Comparison of ENCODE assay signal across 1 cellular context in genomic region chr2:99771691-99772333, GRCh38.
TF ChIP-seq lines count a peak whose summit lies in the region.

No MANE protein-coding gene starts in this region.

TF ChIP-seq in K562, 482 proteins besides CTCF, POLR2A, EP300 and RAD21 (continues in another document):
- TF ChIP-seq ZNF592 (IDR thresholded peaks at IDR 0.05) = peak; percentile 44; the same call in 1 of the 2 replicates
- peak; percentile 77; the same call in 1 of the 2 replicates for TF ChIP-seq LCOR (CRISPR knock-in tag; IDR thresholded peaks at IDR 0.05)
- TF ChIP-seq NUFIP1 (IDR thresholded peaks at IDR 0.05; ENCODE audit: partially characterized antibody) = no peak
- TF ChIP-seq, protein P1, sequence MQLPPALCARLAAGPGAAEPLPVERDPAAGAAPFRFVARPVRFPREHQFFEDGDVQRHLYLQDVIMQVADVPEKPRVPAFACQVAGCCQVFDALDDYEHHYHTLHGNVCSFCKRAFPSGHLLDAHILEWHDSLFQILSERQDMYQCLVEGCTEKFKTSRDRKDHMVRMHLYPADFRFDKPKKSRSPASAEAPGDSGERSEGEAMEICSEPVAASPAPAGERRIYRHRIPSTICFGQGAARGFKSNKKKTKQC (CRISPR knock-in tag; IDR thresholded peaks at IDR 0.05) = no peak
- TF ChIP-seq CREB1 (IDR thresholded peaks at IDR 0.05) = peak; percentile 42; the same call in 1 of the 2 replicates
- peak; percentile 50; the same call in 1 of the 2 replicates for TF ChIP-seq CREB1 (CRISPR knock-in tag; IDR thresholded peaks at IDR 0.05)
- no peak for TF ChIP-seq ZNF124 (CRISPR knock-in tag; IDR thresholded peaks at IDR 0.05)
- no peak for TF ChIP-seq UBTF (IDR thresholded peaks at IDR 0.05; ENCODE audit: borderline replicate concordance in 1 of 2, low read depth in 2 of 2, low read length in 2 of 2)
- no peak for TF ChIP-seq NR1H2 (CRISPR knock-in tag; IDR thresholded peaks at IDR 0.05)
- TF ChIP-seq MECOM (CRISPR knock-in tag; IDR thresholded peaks at IDR 0.05) = peak; percentile 57; the same call in 1 of the 2 replicates
- peak; percentile 39; the same call in 1 of the 2 replicates for TF ChIP-seq HSF4 (CRISPR knock-in tag; IDR thresholded peaks at IDR 0.05; ENCODE audit: borderline replicate concordance)
- peak; percentile 100 for TF ChIP-seq MEIS2 (IDR thresholded peaks at IDR 0.05; ENCODE audit: partially characterized antibody)
- peak; percentile 96 for TF ChIP-seq TEAD4 (IDR thresholded peaks at IDR 0.05; ENCODE audit: low read length)
- TF ChIP-seq TEAD4 (CRISPR knock-in tag; IDR thresholded peaks at IDR 0.05; ENCODE audit: borderline replicate concordance) = no peak
- peak; percentile 95 for TF ChIP-seq PML (IDR thresholded peaks at IDR 0.05; ENCODE audit: low read length)
- peak; percentile 95 for TF ChIP-seq TAL1 (IDR thresholded peaks at IDR 0.05)
- TF ChIP-seq ZNF175 (CRISPR knock-in tag; IDR thresholded peaks at IDR 0.05; ENCODE audit: low read depth) = peak; percentile 92
- TF ChIP-seq, protein P2, sequence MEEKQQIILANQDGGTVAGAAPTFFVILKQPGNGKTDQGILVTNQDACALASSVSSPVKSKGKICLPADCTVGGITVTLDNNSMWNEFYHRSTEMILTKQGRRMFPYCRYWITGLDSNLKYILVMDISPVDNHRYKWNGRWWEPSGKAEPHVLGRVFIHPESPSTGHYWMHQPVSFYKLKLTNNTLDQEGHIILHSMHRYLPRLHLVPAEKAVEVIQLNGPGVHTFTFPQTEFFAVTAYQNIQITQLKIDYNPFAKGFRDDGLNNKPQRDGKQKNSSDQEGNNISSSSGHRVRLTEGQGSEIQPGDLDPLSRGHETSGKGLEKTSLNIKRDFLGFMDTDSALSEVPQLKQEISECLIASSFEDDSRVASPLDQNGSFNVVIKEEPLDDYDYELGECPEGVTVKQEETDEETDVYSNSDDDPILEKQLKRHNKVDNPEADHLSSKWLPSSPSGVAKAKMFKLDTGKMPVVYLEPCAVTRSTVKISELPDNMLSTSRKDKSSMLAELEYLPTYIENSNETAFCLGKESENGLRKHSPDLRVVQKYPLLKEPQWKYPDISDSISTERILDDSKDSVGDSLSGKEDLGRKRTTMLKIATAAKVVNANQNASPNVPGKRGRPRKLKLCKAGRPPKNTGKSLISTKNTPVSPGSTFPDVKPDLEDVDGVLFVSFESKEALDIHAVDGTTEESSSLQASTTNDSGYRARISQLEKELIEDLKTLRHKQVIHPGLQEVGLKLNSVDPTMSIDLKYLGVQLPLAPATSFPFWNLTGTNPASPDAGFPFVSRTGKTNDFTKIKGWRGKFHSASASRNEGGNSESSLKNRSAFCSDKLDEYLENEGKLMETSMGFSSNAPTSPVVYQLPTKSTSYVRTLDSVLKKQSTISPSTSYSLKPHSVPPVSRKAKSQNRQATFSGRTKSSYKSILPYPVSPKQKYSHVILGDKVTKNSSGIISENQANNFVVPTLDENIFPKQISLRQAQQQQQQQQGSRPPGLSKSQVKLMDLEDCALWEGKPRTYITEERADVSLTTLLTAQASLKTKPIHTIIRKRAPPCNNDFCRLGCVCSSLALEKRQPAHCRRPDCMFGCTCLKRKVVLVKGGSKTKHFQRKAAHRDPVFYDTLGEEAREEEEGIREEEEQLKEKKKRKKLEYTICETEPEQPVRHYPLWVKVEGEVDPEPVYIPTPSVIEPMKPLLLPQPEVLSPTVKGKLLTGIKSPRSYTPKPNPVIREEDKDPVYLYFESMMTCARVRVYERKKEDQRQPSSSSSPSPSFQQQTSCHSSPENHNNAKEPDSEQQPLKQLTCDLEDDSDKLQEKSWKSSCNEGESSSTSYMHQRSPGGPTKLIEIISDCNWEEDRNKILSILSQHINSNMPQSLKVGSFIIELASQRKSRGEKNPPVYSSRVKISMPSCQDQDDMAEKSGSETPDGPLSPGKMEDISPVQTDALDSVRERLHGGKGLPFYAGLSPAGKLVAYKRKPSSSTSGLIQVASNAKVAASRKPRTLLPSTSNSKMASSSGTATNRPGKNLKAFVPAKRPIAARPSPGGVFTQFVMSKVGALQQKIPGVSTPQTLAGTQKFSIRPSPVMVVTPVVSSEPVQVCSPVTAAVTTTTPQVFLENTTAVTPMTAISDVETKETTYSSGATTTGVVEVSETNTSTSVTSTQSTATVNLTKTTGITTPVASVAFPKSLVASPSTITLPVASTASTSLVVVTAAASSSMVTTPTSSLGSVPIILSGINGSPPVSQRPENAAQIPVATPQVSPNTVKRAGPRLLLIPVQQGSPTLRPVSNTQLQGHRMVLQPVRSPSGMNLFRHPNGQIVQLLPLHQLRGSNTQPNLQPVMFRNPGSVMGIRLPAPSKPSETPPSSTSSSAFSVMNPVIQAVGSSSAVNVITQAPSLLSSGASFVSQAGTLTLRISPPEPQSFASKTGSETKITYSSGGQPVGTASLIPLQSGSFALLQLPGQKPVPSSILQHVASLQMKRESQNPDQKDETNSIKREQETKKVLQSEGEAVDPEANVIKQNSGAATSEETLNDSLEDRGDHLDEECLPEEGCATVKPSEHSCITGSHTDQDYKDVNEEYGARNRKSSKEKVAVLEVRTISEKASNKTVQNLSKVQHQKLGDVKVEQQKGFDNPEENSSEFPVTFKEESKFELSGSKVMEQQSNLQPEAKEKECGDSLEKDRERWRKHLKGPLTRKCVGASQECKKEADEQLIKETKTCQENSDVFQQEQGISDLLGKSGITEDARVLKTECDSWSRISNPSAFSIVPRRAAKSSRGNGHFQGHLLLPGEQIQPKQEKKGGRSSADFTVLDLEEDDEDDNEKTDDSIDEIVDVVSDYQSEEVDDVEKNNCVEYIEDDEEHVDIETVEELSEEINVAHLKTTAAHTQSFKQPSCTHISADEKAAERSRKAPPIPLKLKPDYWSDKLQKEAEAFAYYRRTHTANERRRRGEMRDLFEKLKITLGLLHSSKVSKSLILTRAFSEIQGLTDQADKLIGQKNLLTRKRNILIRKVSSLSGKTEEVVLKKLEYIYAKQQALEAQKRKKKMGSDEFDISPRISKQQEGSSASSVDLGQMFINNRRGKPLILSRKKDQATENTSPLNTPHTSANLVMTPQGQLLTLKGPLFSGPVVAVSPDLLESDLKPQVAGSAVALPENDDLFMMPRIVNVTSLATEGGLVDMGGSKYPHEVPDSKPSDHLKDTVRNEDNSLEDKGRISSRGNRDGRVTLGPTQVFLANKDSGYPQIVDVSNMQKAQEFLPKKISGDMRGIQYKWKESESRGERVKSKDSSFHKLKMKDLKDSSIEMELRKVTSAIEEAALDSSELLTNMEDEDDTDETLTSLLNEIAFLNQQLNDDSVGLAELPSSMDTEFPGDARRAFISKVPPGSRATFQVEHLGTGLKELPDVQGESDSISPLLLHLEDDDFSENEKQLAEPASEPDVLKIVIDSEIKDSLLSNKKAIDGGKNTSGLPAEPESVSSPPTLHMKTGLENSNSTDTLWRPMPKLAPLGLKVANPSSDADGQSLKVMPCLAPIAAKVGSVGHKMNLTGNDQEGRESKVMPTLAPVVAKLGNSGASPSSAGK (IDR thresholded peaks at IDR 0.05) = peak; percentile 91
- TF ChIP-seq ZNF766 (CRISPR knock-in tag; conservative IDR thresholded peaks at IDR 0.05) = peak; percentile 72; the same call in 1 of the 2 replicates
- TF ChIP-seq, protein P3, sequence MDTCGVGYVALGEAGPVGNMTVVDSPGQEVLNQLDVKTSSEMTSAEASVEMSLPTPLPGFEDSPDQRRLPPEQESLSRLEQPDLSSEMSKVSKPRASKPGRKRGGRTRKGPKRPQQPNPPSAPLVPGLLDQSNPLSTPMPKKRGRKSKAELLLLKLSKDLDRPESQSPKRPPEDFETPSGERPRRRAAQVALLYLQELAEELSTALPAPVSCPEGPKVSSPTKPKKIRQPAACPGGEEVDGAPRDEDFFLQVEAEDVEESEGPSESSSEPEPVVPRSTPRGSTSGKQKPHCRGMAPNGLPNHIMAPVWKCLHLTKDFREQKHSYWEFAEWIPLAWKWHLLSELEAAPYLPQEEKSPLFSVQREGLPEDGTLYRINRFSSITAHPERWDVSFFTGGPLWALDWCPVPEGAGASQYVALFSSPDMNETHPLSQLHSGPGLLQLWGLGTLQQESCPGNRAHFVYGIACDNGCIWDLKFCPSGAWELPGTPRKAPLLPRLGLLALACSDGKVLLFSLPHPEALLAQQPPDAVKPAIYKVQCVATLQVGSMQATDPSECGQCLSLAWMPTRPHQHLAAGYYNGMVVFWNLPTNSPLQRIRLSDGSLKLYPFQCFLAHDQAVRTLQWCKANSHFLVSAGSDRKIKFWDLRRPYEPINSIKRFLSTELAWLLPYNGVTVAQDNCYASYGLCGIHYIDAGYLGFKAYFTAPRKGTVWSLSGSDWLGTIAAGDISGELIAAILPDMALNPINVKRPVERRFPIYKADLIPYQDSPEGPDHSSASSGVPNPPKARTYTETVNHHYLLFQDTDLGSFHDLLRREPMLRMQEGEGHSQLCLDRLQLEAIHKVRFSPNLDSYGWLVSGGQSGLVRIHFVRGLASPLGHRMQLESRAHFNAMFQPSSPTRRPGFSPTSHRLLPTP (IDR thresholded peaks at IDR 0.05; ENCODE audit: borderline replicate concordance, extremely low read depth, insufficient read length) = no peak
- peak; percentile 90 for TF ChIP-seq SMAD4 (CRISPR knock-in tag; conservative IDR thresholded peaks at IDR 0.05)
- TF ChIP-seq CHAMP1 (IDR thresholded peaks at IDR 0.05) = peak; percentile 85
- TF ChIP-seq RCOR1 (IDR thresholded peaks at IDR 0.05; ENCODE audit: borderline replicate concordance in 1 of 2, low read depth in 2 of 2, low read length in 2 of 2) = peak; percentile 80 to 95
